ENCODE assay signal across 8 cellular contexts in the genomic region with DNA sequence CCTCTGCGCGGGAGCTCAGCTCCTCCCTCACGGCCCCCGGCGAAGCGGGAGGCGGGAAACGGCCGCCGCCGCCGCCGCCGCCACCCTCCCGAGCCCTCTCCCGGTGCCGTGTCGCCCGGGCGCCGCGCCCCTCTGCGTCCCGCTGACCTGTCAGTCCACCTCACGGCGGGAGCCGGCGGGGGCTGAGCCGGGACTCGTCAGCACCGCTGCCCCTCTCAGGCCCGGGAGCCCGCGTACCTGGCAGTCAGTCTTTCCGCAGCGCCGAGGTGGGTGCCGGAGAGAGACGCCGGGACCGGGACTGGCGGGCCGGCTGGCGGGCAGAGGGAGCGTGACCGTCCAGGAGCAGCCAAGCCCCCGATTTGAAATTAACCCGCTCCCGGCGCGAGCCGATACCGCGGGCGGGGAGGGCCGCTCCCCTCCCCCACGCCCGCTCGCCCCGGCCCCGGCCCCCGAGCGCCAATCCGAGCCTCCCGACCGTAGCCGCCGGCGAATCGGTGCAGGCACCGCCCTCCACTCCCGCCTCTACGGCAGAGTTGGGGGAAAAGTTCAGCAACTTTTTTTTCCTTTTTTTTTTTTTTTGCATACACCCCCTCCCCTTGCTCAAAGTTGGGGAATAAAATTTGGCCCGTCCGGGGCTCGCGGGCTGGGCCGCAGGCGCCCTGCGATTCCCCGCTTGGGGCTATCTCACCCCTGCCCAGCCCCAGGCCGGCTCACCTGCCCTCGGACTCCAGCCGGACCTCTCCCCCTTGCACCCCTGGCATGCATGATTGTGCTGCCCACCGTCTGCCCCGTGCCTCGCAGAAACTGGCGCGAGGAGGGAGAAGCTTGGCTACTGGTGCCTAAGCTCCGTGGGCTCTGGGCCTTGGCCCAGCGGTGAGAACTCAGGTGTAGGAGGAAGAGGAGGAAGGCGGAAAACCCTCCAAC. TPM values are rescaled to one million over a fixed set of nuclear protein-coding genes. Genes with fewer than 3 reads are reported as not detected.
DNase-seq lines count a peak whose midpoint lies in the region; ATAC-seq, FAIRE-seq and TF ChIP-seq lines count a peak whose summit lies in the region.

No MANE protein-coding gene starts in this region.

- WGBS in A549 (ENCODE audit: missing lambda C conversion rate) = 19% methylated on average over 42 of the region's 92 CpGs

- TF ChIP-seq EP300 in A549 (IDR thresholded peaks at IDR 0.05) = no peak

- TF ChIP-seq RAD21 in A549 (conservative IDR thresholded peaks at IDR 0.05 in 1 of 2, IDR thresholded peaks at IDR 0.05 in 1 of 2) = no peak

- FAIRE-seq in A549 (lab: Jason Lieb, UNC) = no peak

- no peak for TF ChIP-seq CTCF in A549 (IDR thresholded peaks at IDR 0.05)
- no peak for TF ChIP-seq CTCF in astrocyte of the cerebellum (IDR thresholded peaks at IDR 0.05; ENCODE audit: low read depth, low read length, missing control alignments)
- TF ChIP-seq CTCF in kidney epithelial cell (IDR thresholded peaks at IDR 0.05; ENCODE audit: insufficient read depth, low read length, poor library complexity, severe bottlenecking) = no peak

- CTCF ChIA-PET in A549 (lab: Yijun Ruan, JAX) = no interaction called here

- H3K4me3 ChIP-seq in A549 = peak overlapping the region; percentile 83
- peak overlapping the region; percentile 59 for H3K4me3 ChIP-seq in astrocyte of the cerebellum (ENCODE audit: low read depth, low read length)
- H3K4me3 ChIP-seq in kidney epithelial cell (ENCODE audit: low read depth, low read length) = peak overlapping the region; percentile 82

- POLR2A ChIA-PET in A549 (lab: Yijun Ruan, JAX) = no interaction called here

- peaks cover 20% of the 10 kb centered on the region for H3K27me3 ChIP-seq in kidney epithelial cell (ENCODE audit: control insufficient read depth, insufficient read depth, low read length)

- DNase-seq in A549 (ENCODE audit: low read depth in 1 of 2, low spot score in 1 of 2) = peak; percentile 16 to 67
- DNase-seq in NCI-H69 (lab: John Stamatoyannopoulos, UW) = peak; percentile 73
- no peak for DNase-seq in astrocyte of the cerebellum (ENCODE audit: low read depth)
- no peak for DNase-seq in kidney epithelial cell (ENCODE audit: low read depth)
- peak; percentile 36 to 53 for DNase-seq in stimulated activated CD8-positive, alpha-beta memory T cell treated with anti-CD3 and anti-CD28 coated beads, Interleukin-2, amount 100 ng/mL, for 48 hours (ENCODE audit: low read depth in 2 of 2)
- DNase-seq in NCI-H2171 treated with DMSO at 0.1 percent for 48 hours (lab: John Stamatoyannopoulos, UW) = no peak

- in situ Hi-C loops in astrocyte of the cerebellum (cut with HindIII; ENCODE audit: low sequenced_read_pairs) = no loop called here

- no peaks in the 10 kb centered on the region for H3K36me3 ChIP-seq in kidney epithelial cell (ENCODE audit: control insufficient read depth, insufficient read depth, low read length)

- H3K9me3 ChIP-seq in A549 = no peaks in the 10 kb centered on the region; the same call in 2 of the 3 replicates

- peak overlapping the region; percentile 85 for H3K4me2 ChIP-seq in A549

- peaks cover 23% of the 10 kb centered on the region; the same call in 2 of the 3 replicates for H3K4me1 ChIP-seq in A549

- no peak for TF ChIP-seq POLR2A in A549 (IDR thresholded peaks at IDR 0.05; ENCODE audit: low read length)
- peak; percentile 41 for TF ChIP-seq POLR2A in GM15510 (IDR thresholded peaks at IDR 0.05; ENCODE audit: borderline replicate concordance, extremely low read depth, insufficient read length)

- H3K27ac ChIP-seq in A549 = peak overlapping the region; percentile 74 to 94; a peak in 5 of 6 replicates

- peak; percentile 63 to 73 for ATAC-seq in A549
- peak; percentile 48 for ATAC-seq in HG02759 (IDR thresholded peaks at IDR 0.05; ENCODE audit: unreplicated experiment)

TF ChIP-seq in A549, 52 proteins besides CTCF, POLR2A, EP300 and RAD21:
- TF ChIP-seq GATA3 (IDR thresholded peaks at IDR 0.05; ENCODE audit: borderline replicate concordance) (no peak), HOXB5 (CRISPR knock-in tag; IDR thresholded peaks at IDR 0.05) (peak; percentile 29; the same call in 1 of the 2 replicates)
TF ChIP-seq in A549: peak in this region for 1.

RNA-seq across cellular contexts. Expression of gene E2F8, which starts 0.8 kb away (rescaled TPM):
- 6.7 and 7.4 TPM in 2 replicates for polyA plus RNA-seq in A549 (2011; rRNA removed)
- polyA plus RNA-seq in A549 (2012; cell fraction: cytosol; rRNA removed) = 6.0 and 6.6 TPM in 2 replicates
- 8.8 TPM in 2 replicates for polyA plus RNA-seq in A549 (2012; cell fraction: nucleus; rRNA removed)
- 5.7 to 6.4 TPM (median 6.0 TPM) in 3 replicates for polyA plus RNA-seq in A549 (2017; fragmentation: RNase III; extraction: RNeasy Plus Mini Kit Qiagen cat#74134 plus additional on column Dnase treatment)
- polyA minus RNA-seq in A549 (2011; rRNA and poly(A)+ RNA removed) = 4.3 and 4.4 TPM in 2 replicates
- 0.04 and 0.14 TPM in 2 replicates for total RNA-seq in kidney epithelial cell

RNA-seq across cellular contexts. Expression of gene CSRP3, which starts 39.7 kb away (rescaled TPM):
- polyA plus RNA-seq in A549 (2011; rRNA removed) = not detected in 2 replicates
- not detected in 2 replicates for polyA plus RNA-seq in A549 (2012; cell fraction: cytosol; rRNA removed)
- not detected in 2 replicates for polyA plus RNA-seq in A549 (2012; cell fraction: nucleus; rRNA removed)
- not detected in 3 replicates for polyA plus RNA-seq in A549 (2017; fragmentation: RNase III; extraction: RNeasy Plus Mini Kit Qiagen cat#74134 plus additional on column Dnase treatment)
- polyA minus RNA-seq in A549 (2011; rRNA and poly(A)+ RNA removed) = not detected in 2 replicates
- total RNA-seq in kidney epithelial cell = not detected in 2 replicates

Comparison
In these comparisons a context has a peak if more than half of its experiments do, and no peak if none do; other contexts are left out.
1. DNase-seq: peak in A549 (2 of 2), NCI-H69 (single experiment) and stimulated activated CD8-positive, alpha-beta memory T cell treated with anti-CD3 and anti-CD28 coated beads, Interleukin-2, amount 100 ng/mL, for 48 hours (2 of 2); none in astrocyte of the cerebellum (single experiment), kidney epithelial cell (single experiment) and NCI-H2171 treated with DMSO at 0.1 percent for 48 hours (single experiment).
2. Peak in every context shown above with its lines, with median percentiles within 50 percentile points of each other: H3K4me3 ChIP-seq.